In genomic region chr3:48877671-48878070, GRCh38 we compare ENCODE assay signal across 1 cellular context.
TF ChIP-seq lines count a peak whose summit lies in the region.

No MANE protein-coding gene starts in this region.

TF ChIP-seq in IMR-90, 13 proteins besides CTCF, POLR2A, EP300 and RAD21 (continued from another document):
- no peak for TF ChIP-seq CHD1 (IDR thresholded peaks at IDR 0.05; ENCODE audit: low read depth, low read length)
- TF ChIP-seq RCOR1 (IDR thresholded peaks at IDR 0.05; ENCODE audit: insufficient replicate concordance, low read length) = no peak
- TF ChIP-seq RFX5 (IDR thresholded peaks at IDR 0.05; ENCODE audit: low read depth, low read length) = no peak
- no peak for TF ChIP-seq ELK1 (IDR thresholded peaks at IDR 0.05; ENCODE audit: borderline replicate concordance, low read depth, low read length)
- no peak for TF ChIP-seq CEBPB (IDR thresholded peaks at IDR 0.05; ENCODE audit: low read depth, low read length)
- no peak for TF ChIP-seq MXI1 (IDR thresholded peaks at IDR 0.05; ENCODE audit: borderline replicate concordance, low read depth, low read length)
- TF ChIP-seq MAFK (IDR thresholded peaks at IDR 0.05; ENCODE audit: low read depth, low read length) = no peak
- no peak for TF ChIP-seq FOS (IDR thresholded peaks at IDR 0.05; ENCODE audit: low read depth, low read length)
TF ChIP-seq in IMR-90: peak in this region for 0.
